In the genomic region with DNA sequence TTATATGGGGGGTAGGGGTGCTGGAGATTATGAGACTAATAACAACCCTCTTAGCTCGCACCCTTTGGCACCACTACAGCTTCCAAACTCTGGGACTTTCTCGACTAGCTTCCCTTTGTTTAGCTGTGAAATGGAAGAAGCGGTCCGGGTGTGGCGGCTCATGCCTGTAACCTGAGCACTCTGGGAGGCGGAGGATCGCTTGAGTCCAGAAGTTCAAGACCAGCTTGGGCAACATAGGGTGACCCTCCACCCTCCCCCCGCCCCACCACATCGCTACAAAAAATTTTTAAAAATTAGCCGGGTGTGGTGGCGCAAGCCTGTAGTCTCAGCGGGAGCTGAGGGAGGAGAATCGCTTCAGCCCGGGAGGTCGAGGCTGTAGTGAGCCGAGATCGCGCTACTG, we compare ENCODE assay signal across 10 cellular contexts. TPM values are rescaled to one million over a fixed set of nuclear protein-coding genes. Genes with fewer than 3 reads are reported as not detected.
A peak's percentile ranks its signal among the peaks of the same experiment; 100 is the strongest.
DNase-seq lines count a peak whose midpoint lies in the region; ATAC-seq and TF ChIP-seq lines count a peak whose summit lies in the region.
"Had no signal": no experiment of that assay in that cellular context is flagged by ENCODE, and none has a peak within 500 bp of the region (broad histone marks: within the 10 kb centered on the region; RNA-seq: fewer than 3 reads in every experiment).

No MANE protein-coding gene starts in this region.

- H3K4me3 Mint-ChIP-seq in activated CD4-positive, alpha-beta T cell treated with anti-CD3 and anti-CD28 coated beads for 36 hours, result peak overlapping the region; percentile 61
- H3K4me3 Mint-ChIP-seq in T-helper 17 cell, result peak overlapping the region; percentile 77
- peak overlapping the region; percentile 42 for H3K4me3 Mint-ChIP-seq in stimulated activated effector memory CD8-positive, alpha-beta T cell treated with anti-CD3 and anti-CD28 coated beads, Interleukin-12 subunit alpha, Interleukin-12 subunit beta, amount 100 ng/mL, for 72 hours

- H3K4me1 ChIP-seq in iPS-18a (ENCODE audit: control insufficient read depth, low read depth, low read length), result peaks cover 22% of the 10 kb centered on the region
- H3K4me1 ChIP-seq in tibial nerve, result peaks cover 0 to 37% (median 10%) of the 10 kb centered on the region in 4 donors

- peak overlapping the region; percentile 79 for H3K9ac ChIP-seq in iPS-18a (ENCODE audit: low read length)

- DNase-seq in activated CD4-positive, alpha-beta T cell treated with anti-CD3 and anti-CD28 coated beads for 36 hours, result no peak
- no peak for DNase-seq in activated CD4-positive, alpha-beta T cell treated with anti-CD3 and anti-CD28 coated beads for 1 hour
- DNase-seq in T-helper 17 cell, result no peak
- DNase-seq in stimulated activated effector memory CD8-positive, alpha-beta T cell treated with anti-CD3 and anti-CD28 coated beads, Interleukin-12 subunit alpha, Interleukin-12 subunit beta, amount 100 ng/mL, for 72 hours (ENCODE audit: low spot score in 2 of 2), result no peak
- DNase-seq in tibial nerve (ENCODE audit: low spot score in 2 of 2), result no peak
- DNase-seq in putamen (ENCODE audit: low spot score), result no peak
- no peak for DNase-seq in A172 (ENCODE audit: low spot score)
- DNase-seq: AML-193, Right ventricle myocardium superior had no signal

- no peaks in the 10 kb centered on the region for H3K9me3 ChIP-seq in T-helper 17 cell (ENCODE audit: control insufficient read depth, low read length, poor library complexity, severe bottlenecking)
- no peaks in the 10 kb centered on the region for H3K9me3 ChIP-seq in iPS-18a (ENCODE audit: control insufficient read depth, low read depth, low read length)
- no peaks in the 10 kb centered on the region for H3K9me3 ChIP-seq in tibial nerve

- no peak for TF ChIP-seq CTCF in tibial nerve (IDR thresholded peaks at IDR 0.05)

- 8 to 11% methylated on average over 18 of the region's 18 CpGs for WGBS in tibial nerve, 2 donors

- H3K36me3 Mint-ChIP-seq in activated CD4-positive, alpha-beta T cell treated with anti-CD3 and anti-CD28 coated beads for 36 hours (ENCODE audit: low read depth), result no peaks in the 10 kb centered on the region
- H3K36me3 Mint-ChIP-seq in T-helper 17 cell (ENCODE audit: low read depth), result peaks cover 6% of the 10 kb centered on the region
- H3K36me3 Mint-ChIP-seq in stimulated activated effector memory CD8-positive, alpha-beta T cell treated with anti-CD3 and anti-CD28 coated beads, Interleukin-12 subunit alpha, Interleukin-12 subunit beta, amount 100 ng/mL, for 72 hours, result no peaks in the 10 kb centered on the region

- H3K4me1 Mint-ChIP-seq in activated CD4-positive, alpha-beta T cell treated with anti-CD3 and anti-CD28 coated beads for 36 hours, result peaks cover 12% of the 10 kb centered on the region
- peaks cover 9% of the 10 kb centered on the region for H3K4me1 Mint-ChIP-seq in T-helper 17 cell
- peaks cover 14% of the 10 kb centered on the region for H3K4me1 Mint-ChIP-seq in stimulated activated effector memory CD8-positive, alpha-beta T cell treated with anti-CD3 and anti-CD28 coated beads, Interleukin-12 subunit alpha, Interleukin-12 subunit beta, amount 100 ng/mL, for 72 hours

- H3K36me3 ChIP-seq in iPS-18a (ENCODE audit: control insufficient read depth, low read depth, low read length) (peaks cover 5% of the 10 kb centered on the region), tibial nerve (no peaks in the 10 kb centered on the region)

- no peak for TF ChIP-seq POLR2A in tibial nerve (IDR thresholded peaks at IDR 0.05)

- peaks cover 32% of the 10 kb centered on the region for H3K27me3 ChIP-seq in iPS-18a (ENCODE audit: control insufficient read depth, insufficient read depth, low read length)
- H3K27me3 ChIP-seq in tibial nerve, result peaks cover 0 to 74% of the 10 kb centered on the region in 2 donors

- intact Hi-C loops in activated CD4-positive, alpha-beta T cell treated with anti-CD3 and anti-CD28 coated beads for 36 hours (cut with DNase I, micrococcal nuclease), result no loop called here

- H3K27me3 Mint-ChIP-seq in activated CD4-positive, alpha-beta T cell treated with anti-CD3 and anti-CD28 coated beads for 36 hours, result peaks cover 50% of the 10 kb centered on the region
- H3K27me3 Mint-ChIP-seq in T-helper 17 cell, result peaks cover 66% of the 10 kb centered on the region

- CTCF ChIA-PET in activated CD4-positive, alpha-beta T cell treated with anti-CD3 and anti-CD28 coated beads for 36 hours (lab: Charles Lee), result interaction anchor here (0.5 to 1.0 kb wide), 5 partner anchors 24 to 480 kb away, joined by 3 to 4 read pairs (median 3); no protein-coding TSS in a partner anchor

- ATAC-seq in activated CD4-positive, alpha-beta T cell treated with anti-CD3 and anti-CD28 coated beads for 36 hours, result no peak
- ATAC-seq in T-helper 17 cell, result no peak
- no peak for ATAC-seq in stimulated activated effector memory CD8-positive, alpha-beta T cell treated with anti-CD3 and anti-CD28 coated beads, Interleukin-12 subunit alpha, Interleukin-12 subunit beta, amount 100 ng/mL, for 72 hours

- POLR2A ChIA-PET in activated CD4-positive, alpha-beta T cell treated with anti-CD3 and anti-CD28 coated beads for 36 hours (lab: Charles Lee), result interaction anchor here (0.6 kb wide), 2 partner anchors 158 to 485 kb away, joined by 4 to 6 read pairs; no protein-coding TSS in a partner anchor

- peak overlapping the region; percentile 88 for H3K4me3 ChIP-seq in iPS-18a (ENCODE audit: low read length)
- peak overlapping the region in 2 of 4 donors; percentile 11 to 40 for H3K4me3 ChIP-seq in tibial nerve

- no peaks in the 10 kb centered on the region for H3K9me3 Mint-ChIP-seq in activated CD4-positive, alpha-beta T cell treated with anti-CD3 and anti-CD28 coated beads for 36 hours (ENCODE audit: low read depth)
- H3K9me3 Mint-ChIP-seq in stimulated activated effector memory CD8-positive, alpha-beta T cell treated with anti-CD3 and anti-CD28 coated beads, Interleukin-12 subunit alpha, Interleukin-12 subunit beta, amount 100 ng/mL, for 72 hours, result no peaks in the 10 kb centered on the region

- H3K27ac ChIP-seq in iPS-18a (ENCODE audit: low read length), result no peak overlapping the region
- no peak overlapping the region for H3K27ac ChIP-seq in tibial nerve

- no peak overlapping the region for H3K27ac Mint-ChIP-seq in activated CD4-positive, alpha-beta T cell treated with anti-CD3 and anti-CD28 coated beads for 36 hours
- no peak overlapping the region for H3K27ac Mint-ChIP-seq in T-helper 17 cell
- H3K27ac Mint-ChIP-seq in stimulated activated effector memory CD8-positive, alpha-beta T cell treated with anti-CD3 and anti-CD28 coated beads, Interleukin-12 subunit alpha, Interleukin-12 subunit beta, amount 100 ng/mL, for 72 hours, result no peak overlapping the region

- TF ChIP-seq EP300 in tibial nerve (IDR thresholded peaks at IDR 0.05), result no peak

RNA-seq across cellular contexts. Expression of gene CDH3, which starts 0.8 kb away (rescaled TPM):
- 1 to 10 TPM; 7.3 to 9.1 TPM for total RNA-seq in activated CD4-positive, alpha-beta T cell treated with anti-CD3 and anti-CD28 coated beads for 36 hours
- under 1 TPM; 0.37 to 0.42 TPM for total RNA-seq in T-helper 17 cell
- total RNA-seq in tibial nerve, result 10 to 100 TPM in 1 of 4 donors, 1 to 10 TPM in 3; 1.2 to 15.9 (median 2.5) TPM
- total RNA-seq in A172 (2014; rRNA removed; shearing (Covaris generic)), result 0.07 and 0.34 TPM in 2 replicates
- total RNA-seq: Right ventricle myocardium superior had no signal
